ENCODE assay signal across 25 cellular contexts in the genomic region with DNA sequence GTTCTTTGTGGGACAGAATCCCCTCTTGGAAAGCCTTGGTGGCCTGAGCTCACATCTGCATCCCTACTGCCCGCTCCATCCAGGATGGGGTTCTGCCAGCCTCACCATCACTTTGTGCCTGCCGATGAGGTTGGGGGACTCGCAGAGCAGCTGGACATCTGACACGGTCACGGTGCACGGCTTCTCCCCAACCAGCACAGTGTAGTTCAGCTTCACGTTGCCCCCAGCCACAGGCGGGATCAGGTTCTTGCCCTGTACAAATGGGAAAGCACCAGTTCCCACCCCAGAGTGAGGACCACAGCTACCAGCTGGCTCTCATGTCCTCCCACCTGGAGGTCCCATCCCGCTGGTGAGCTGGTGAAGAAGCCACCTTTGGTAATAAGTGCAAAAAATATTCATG.
DNase-seq lines count a peak whose midpoint lies in the region; ATAC-seq, FAIRE-seq and TF ChIP-seq lines count a peak whose summit lies in the region.
"Had no signal": no experiment of that assay in that cellular context is flagged by ENCODE, and none has a peak within 500 bp of the region (broad histone marks: within the 10 kb centered on the region; RNA-seq: fewer than 3 reads in every experiment).

No MANE protein-coding gene starts in this region.

- H4K8ac ChIP-seq in trophoblast cell (ENCODE audit: low read depth, low read length) = no peak overlapping the region

- no peak for FAIRE-seq in kidney (lab: Jason Lieb, UNC)
- FAIRE-seq: A204.1, G401.6, GM12891 had no signal

- H3K27ac ChIP-seq in kidney (ENCODE audit: low read depth in 2 of 2, low read length in 2 of 2) = no peak overlapping the region
- H3K27ac ChIP-seq in trophoblast cell (ENCODE audit: low read depth, low read length) = no peak overlapping the region
- H3K27ac ChIP-seq in sigmoid colon = no peak overlapping the region
- no peak overlapping the region for H3K27ac ChIP-seq in upper lobe of right lung
- H3K27ac ChIP-seq: BLaER1 had no signal

- no peak overlapping the region for H4K91ac ChIP-seq in trophoblast cell (ENCODE audit: low read depth, low read length)

- no peaks in the 10 kb centered on the region for H3K79me2 ChIP-seq in trophoblast cell (ENCODE audit: control insufficient read depth, insufficient read depth, low read length, poor library complexity)

- H3K9ac ChIP-seq in kidney (ENCODE audit: low read length in 2 of 2) (no peak overlapping the region), trophoblast cell (ENCODE audit: low read length) (no peak overlapping the region)
- H3K9ac ChIP-seq: BLaER1 had no signal

- H3K4me3 ChIP-seq in kidney (ENCODE audit: low read length in 2 of 2) (no peak overlapping the region), trophoblast cell (ENCODE audit: low read depth, low read length) (peak overlapping the region; percentile 26), sigmoid colon (no peak overlapping the region), upper lobe of right lung (no peak overlapping the region)
- H3K4me3 ChIP-seq: BLaER1 had no signal

- no peak overlapping the region for H2AK5ac ChIP-seq in trophoblast cell (ENCODE audit: low read length)

- no peak overlapping the region for H2AFZ ChIP-seq in trophoblast cell (ENCODE audit: insufficient read depth, low read length, poor library complexity)

- H3K9me3 ChIP-seq in kidney (ENCODE audit: control insufficient read depth in 1 of 2, low read length in 2 of 2) (no peaks in the 10 kb centered on the region), trophoblast cell (ENCODE audit: insufficient read depth, low read depth, low read length) (peaks cover 10% of the 10 kb centered on the region), sigmoid colon (no peaks in the 10 kb centered on the region), upper lobe of right lung (no peaks in the 10 kb centered on the region)
- H3K9me3 ChIP-seq: BE2C, BLaER1 had no signal

- ATAC-seq in upper lobe of right lung (no peak), GM18520 (IDR thresholded peaks at IDR 0.05; ENCODE audit: unreplicated experiment) (no peak)

- no peak overlapping the region for H2BK5ac ChIP-seq in trophoblast cell (ENCODE audit: low read depth, low read length, poor library complexity)

- H3K79me1 ChIP-seq in trophoblast cell (ENCODE audit: low read length) = no peaks in the 10 kb centered on the region

- no CpG with 5 or more reads among the region's 9 CpGs for WGBS in trophoblast cell (ENCODE audit: extremely low coverage, insufficient coverage, insufficient read length)
- 94 to 97% methylated on average over 9 of the region's 9 CpGs for WGBS in sigmoid colon, 2 donors

- no peak for TF ChIP-seq EP300 in sigmoid colon (IDR thresholded peaks at IDR 0.05)

- H3K27me3 ChIP-seq in trophoblast cell (ENCODE audit: insufficient read depth, low read length) (peaks cover 3% of the 10 kb centered on the region), sigmoid colon (no peaks in the 10 kb centered on the region), upper lobe of right lung (no peaks in the 10 kb centered on the region)
- H3K27me3 ChIP-seq: BE2C, BLaER1 had no signal

- H4K12ac ChIP-seq in trophoblast cell (ENCODE audit: low read depth, low read length) = no peak overlapping the region

- H3K4me1 ChIP-seq in kidney (ENCODE audit: control insufficient read depth in 1 of 2, insufficient read depth in 1 of 2, low read depth in 1 of 2, low read length in 2 of 2) (no peaks in the 10 kb centered on the region), trophoblast cell (ENCODE audit: control insufficient read depth in 1 of 2, insufficient read depth in 2 of 2, low read length in 2 of 2) (no peaks in the 10 kb centered on the region), sigmoid colon (no peaks in the 10 kb centered on the region), upper lobe of right lung (no peaks in the 10 kb centered on the region)
- H3K4me1 ChIP-seq: BE2C, BLaER1 had no signal

- no peak overlapping the region for H2BK12ac ChIP-seq in trophoblast cell (ENCODE audit: low read length)

- H2BK120ac ChIP-seq in trophoblast cell (ENCODE audit: insufficient read depth, low read length, poor library complexity) = no peak overlapping the region

- no peak overlapping the region for H3K4me2 ChIP-seq in trophoblast cell (ENCODE audit: low read length)
- H3K4me2 ChIP-seq: BLaER1 had no signal

- intact Hi-C loops in kidney (cut with DNase I) (no loop called here), sigmoid colon (cut with DNase I) (no loop called here), upper lobe of right lung (cut with DNase I) (no loop called here)

- no peak for TF ChIP-seq CTCF in kidney (IDR thresholded peaks at IDR 0.05; ENCODE audit: borderline replicate concordance, extremely low read depth, insufficient read depth)
- TF ChIP-seq CTCF in sigmoid colon (IDR thresholded peaks at IDR 0.05) = no peak
- no peak for TF ChIP-seq CTCF in upper lobe of right lung (IDR thresholded peaks at IDR 0.05)

- DNase-seq in kidney (peak; percentile 48), trophoblast cell (no peak), sigmoid colon (peak; percentile 43), upper lobe of right lung (peak; percentile 42), foreskin melanocyte (no peak), DMS79 (lab: John Stamatoyannopoulos, UW) (no peak), SW480 (ENCODE audit: low spot score) (no peak)
- DNase-seq: 8988T; ACHN; BE2C; C1 segment of cervical spinal cord; CD4-positive, alpha-beta memory T cell; CD4-positive, CD25-positive, alpha-beta regulatory T cell; CD8-positive, alpha-beta memory T cell; COR-L47; DMS 273 treated with DMSO at 0.1 percent for 48 hours; DMS153; DMS53; DMS79 treated with DMSO at 0.1 percent for 48 hours; GF-D8 had no signal

- peak overlapping the region; percentile 28 for H3K23ac ChIP-seq in trophoblast cell (ENCODE audit: low read length)

- no peak for TF ChIP-seq POLR2A in sigmoid colon (IDR thresholded peaks at IDR 0.05)

- H3K14ac ChIP-seq in trophoblast cell (ENCODE audit: low read length) = no peak overlapping the region

- H3K18ac ChIP-seq in trophoblast cell (ENCODE audit: low read length) = no peak overlapping the region

- no peak overlapping the region for H3K4ac ChIP-seq in trophoblast cell (ENCODE audit: low read depth, low read length)

- H3K36me3 ChIP-seq in kidney (ENCODE audit: control insufficient read depth in 1 of 2, insufficient read depth in 2 of 2, low read length in 2 of 2) (no peaks in the 10 kb centered on the region), trophoblast cell (ENCODE audit: control insufficient read depth in 1 of 2, insufficient read depth in 2 of 2, low read length in 2 of 2) (no peaks in the 10 kb centered on the region), sigmoid colon (no peaks in the 10 kb centered on the region), upper lobe of right lung (no peaks in the 10 kb centered on the region)
- H3K36me3 ChIP-seq: BLaER1 had no signal

Comparison
In these comparisons a context has a peak if more than half of its experiments do, and no peak if none do; other contexts are left out.
1. DNase-seq: peak in kidney (single experiment), sigmoid colon (single experiment) and upper lobe of right lung (single experiment); none in trophoblast cell (0 of 2), foreskin melanocyte (single experiment), DMS79 (single experiment) and SW480 (single experiment).